1 cellular context compared by ENCODE assay signal in the genomic region with DNA sequence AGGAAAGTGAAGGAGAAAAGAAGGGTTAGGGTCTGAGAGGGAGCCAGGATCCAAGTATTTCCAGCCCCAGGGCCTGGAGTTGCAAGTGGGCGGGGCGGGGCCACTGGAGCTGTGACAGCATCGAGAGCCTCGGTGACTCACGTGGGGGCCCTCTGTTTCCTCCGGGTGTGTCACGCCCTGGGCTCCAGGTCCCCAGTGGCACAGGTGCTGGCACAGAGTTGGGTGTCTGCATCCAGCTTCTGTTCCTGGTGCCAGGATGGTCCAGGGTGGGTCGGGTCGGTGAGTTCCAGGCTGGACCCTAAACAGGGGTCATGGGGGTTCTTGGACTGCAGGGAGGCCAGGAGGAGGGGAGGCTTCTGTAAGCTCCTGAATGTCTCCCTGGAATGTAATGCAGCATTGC.
TF ChIP-seq lines count a peak whose summit lies in the region.

No MANE protein-coding gene starts in this region.

TF ChIP-seq in HEK293, 187 proteins besides CTCF, POLR2A, EP300 and RAD21 (continued from another document and continues in another):
- TF ChIP-seq, protein P1, sequence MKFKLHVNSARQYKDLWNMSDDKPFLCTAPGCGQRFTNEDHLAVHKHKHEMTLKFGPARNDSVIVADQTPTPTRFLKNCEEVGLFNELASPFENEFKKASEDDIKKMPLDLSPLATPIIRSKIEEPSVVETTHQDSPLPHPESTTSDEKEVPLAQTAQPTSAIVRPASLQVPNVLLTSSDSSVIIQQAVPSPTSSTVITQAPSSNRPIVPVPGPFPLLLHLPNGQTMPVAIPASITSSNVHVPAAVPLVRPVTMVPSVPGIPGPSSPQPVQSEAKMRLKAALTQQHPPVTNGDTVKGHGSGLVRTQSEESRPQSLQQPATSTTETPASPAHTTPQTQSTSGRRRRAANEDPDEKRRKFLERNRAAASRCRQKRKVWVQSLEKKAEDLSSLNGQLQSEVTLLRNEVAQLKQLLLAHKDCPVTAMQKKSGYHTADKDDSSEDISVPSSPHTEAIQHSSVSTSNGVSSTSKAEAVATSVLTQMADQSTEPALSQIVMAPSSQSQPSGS (tag by site-specific recombination; IDR thresholded peaks at IDR 0.05; ENCODE audit: low read depth), result no peak
- TF ChIP-seq ZNF629 (tag by site-specific recombination; IDR thresholded peaks at IDR 0.05) (peak; percentile 42), ZNF280D (tag by site-specific recombination; IDR thresholded peaks at IDR 0.05) (0 out of 2 replicates have a peak, but pooled peaks have one; percentile 13), MEIS1 (CRISPR knock-in tag; IDR thresholded peaks at IDR 0.05; ENCODE audit: borderline replicate concordance) (no peak), ZNF596 (tag by site-specific recombination; IDR thresholded peaks at IDR 0.05) (no peak), ZNF174 (tag by site-specific recombination; IDR thresholded peaks at IDR 0.05) (no peak), ZSCAN23 (tag by site-specific recombination; IDR thresholded peaks at IDR 0.05) (no peak), PRDM10 (tag by site-specific recombination; IDR thresholded peaks at IDR 0.05) (no peak), ZFP41 (tag by site-specific recombination; IDR thresholded peaks at IDR 0.05; ENCODE audit: borderline replicate concordance) (no peak), HOXA7 (CRISPR knock-in tag; IDR thresholded peaks at IDR 0.05; ENCODE audit: borderline replicate concordance) (no peak), ZNF341 (tag by site-specific recombination; IDR thresholded peaks at IDR 0.05; ENCODE audit: low read depth) (no peak), ZNF76 (tag by site-specific recombination; IDR thresholded peaks at IDR 0.05; ENCODE audit: borderline replicate concordance, low read depth) (no peak), ZNF214 (tag by site-specific recombination; IDR thresholded peaks at IDR 0.05; ENCODE audit: borderline replicate concordance) (no peak), INSM2 (tag by site-specific recombination; IDR thresholded peaks at IDR 0.05) (no peak), ZNF132 (tag by site-specific recombination; IDR thresholded peaks at IDR 0.05; ENCODE audit: borderline replicate concordance) (no peak), ZNF221 (tag by site-specific recombination; IDR thresholded peaks at IDR 0.05; ENCODE audit: borderline replicate concordance) (no peak), YY1 (tag by site-specific recombination; IDR thresholded peaks at IDR 0.05) (no peak), KLF1 (tag by site-specific recombination; IDR thresholded peaks at IDR 0.05) (peak; percentile 83), KLF9 (tag by site-specific recombination; IDR thresholded peaks at IDR 0.05; ENCODE audit: low read depth) (peak; percentile 77), ZNF530 (tag by site-specific recombination; IDR thresholded peaks at IDR 0.05; ENCODE audit: low read depth) (peak; percentile 29; the same call in 1 of the 2 replicates), ZNF394 (tag by site-specific recombination; IDR thresholded peaks at IDR 0.05; ENCODE audit: borderline replicate concordance) (0 out of 2 replicates have a peak, but pooled peaks have one; percentile 8), ELK4 (IDR thresholded peaks at IDR 0.05; ENCODE audit: borderline replicate concordance, low read depth, low read length) (no peak), ZNF623 (tag by site-specific recombination; IDR thresholded peaks at IDR 0.05) (no peak), ZNF626 (tag by site-specific recombination; IDR thresholded peaks at IDR 0.05) (no peak), ZNF19 (tag by site-specific recombination; IDR thresholded peaks at IDR 0.05; ENCODE audit: low read depth) (no peak), ZNF324 (tag by site-specific recombination; IDR thresholded peaks at IDR 0.05) (no peak), ZNF658 (tag by site-specific recombination; IDR thresholded peaks at IDR 0.05) (no peak)
- TF ChIP-seq, protein P2, sequence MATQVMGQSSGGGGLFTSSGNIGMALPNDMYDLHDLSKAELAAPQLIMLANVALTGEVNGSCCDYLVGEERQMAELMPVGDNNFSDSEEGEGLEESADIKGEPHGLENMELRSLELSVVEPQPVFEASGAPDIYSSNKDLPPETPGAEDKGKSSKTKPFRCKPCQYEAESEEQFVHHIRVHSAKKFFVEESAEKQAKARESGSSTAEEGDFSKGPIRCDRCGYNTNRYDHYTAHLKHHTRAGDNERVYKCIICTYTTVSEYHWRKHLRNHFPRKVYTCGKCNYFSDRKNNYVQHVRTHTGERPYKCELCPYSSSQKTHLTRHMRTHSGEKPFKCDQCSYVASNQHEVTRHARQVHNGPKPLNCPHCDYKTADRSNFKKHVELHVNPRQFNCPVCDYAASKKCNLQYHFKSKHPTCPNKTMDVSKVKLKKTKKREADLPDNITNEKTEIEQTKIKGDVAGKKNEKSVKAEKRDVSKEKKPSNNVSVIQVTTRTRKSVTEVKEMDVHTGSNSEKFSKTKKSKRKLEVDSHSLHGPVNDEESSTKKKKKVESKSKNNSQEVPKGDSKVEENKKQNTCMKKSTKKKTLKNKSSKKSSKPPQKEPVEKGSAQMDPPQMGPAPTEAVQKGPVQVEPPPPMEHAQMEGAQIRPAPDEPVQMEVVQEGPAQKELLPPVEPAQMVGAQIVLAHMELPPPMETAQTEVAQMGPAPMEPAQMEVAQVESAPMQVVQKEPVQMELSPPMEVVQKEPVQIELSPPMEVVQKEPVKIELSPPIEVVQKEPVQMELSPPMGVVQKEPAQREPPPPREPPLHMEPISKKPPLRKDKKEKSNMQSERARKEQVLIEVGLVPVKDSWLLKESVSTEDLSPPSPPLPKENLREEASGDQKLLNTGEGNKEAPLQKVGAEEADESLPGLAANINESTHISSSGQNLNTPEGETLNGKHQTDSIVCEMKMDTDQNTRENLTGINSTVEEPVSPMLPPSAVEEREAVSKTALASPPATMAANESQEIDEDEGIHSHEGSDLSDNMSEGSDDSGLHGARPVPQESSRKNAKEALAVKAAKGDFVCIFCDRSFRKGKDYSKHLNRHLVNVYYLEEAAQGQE (tag by site-specific recombination; IDR thresholded peaks at IDR 0.05), result no peak
- TF ChIP-seq, protein P3, sequence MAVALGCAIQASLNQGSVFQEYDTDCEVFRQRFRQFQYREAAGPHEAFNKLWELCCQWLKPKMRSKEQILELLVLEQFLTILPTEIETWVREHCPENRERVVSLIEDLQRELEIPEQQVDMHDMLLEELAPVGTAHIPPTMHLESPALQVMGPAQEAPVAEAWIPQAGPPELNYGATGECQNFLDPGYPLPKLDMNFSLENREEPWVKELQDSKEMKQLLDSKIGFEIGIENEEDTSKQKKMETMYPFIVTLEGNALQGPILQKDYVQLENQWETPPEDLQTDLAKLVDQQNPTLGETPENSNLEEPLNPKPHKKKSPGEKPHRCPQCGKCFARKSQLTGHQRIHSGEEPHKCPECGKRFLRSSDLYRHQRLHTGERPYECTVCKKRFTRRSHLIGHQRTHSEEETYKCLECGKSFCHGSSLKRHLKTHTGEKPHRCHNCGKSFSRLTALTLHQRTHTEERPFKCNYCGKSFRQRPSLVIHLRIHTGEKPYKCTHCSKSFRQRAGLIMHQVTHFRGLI (tag by site-specific recombination; IDR thresholded peaks at IDR 0.05), result no peak
- TF ChIP-seq, protein P4, sequence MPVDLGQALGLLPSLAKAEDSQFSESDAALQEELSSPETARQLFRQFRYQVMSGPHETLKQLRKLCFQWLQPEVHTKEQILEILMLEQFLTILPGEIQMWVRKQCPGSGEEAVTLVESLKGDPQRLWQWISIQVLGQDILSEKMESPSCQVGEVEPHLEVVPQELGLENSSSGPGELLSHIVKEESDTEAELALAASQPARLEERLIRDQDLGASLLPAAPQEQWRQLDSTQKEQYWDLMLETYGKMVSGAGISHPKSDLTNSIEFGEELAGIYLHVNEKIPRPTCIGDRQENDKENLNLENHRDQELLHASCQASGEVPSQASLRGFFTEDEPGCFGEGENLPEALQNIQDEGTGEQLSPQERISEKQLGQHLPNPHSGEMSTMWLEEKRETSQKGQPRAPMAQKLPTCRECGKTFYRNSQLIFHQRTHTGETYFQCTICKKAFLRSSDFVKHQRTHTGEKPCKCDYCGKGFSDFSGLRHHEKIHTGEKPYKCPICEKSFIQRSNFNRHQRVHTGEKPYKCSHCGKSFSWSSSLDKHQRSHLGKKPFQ (tag by site-specific recombination; IDR thresholded peaks at IDR 0.05), result no peak
- TF ChIP-seq, protein P5, sequence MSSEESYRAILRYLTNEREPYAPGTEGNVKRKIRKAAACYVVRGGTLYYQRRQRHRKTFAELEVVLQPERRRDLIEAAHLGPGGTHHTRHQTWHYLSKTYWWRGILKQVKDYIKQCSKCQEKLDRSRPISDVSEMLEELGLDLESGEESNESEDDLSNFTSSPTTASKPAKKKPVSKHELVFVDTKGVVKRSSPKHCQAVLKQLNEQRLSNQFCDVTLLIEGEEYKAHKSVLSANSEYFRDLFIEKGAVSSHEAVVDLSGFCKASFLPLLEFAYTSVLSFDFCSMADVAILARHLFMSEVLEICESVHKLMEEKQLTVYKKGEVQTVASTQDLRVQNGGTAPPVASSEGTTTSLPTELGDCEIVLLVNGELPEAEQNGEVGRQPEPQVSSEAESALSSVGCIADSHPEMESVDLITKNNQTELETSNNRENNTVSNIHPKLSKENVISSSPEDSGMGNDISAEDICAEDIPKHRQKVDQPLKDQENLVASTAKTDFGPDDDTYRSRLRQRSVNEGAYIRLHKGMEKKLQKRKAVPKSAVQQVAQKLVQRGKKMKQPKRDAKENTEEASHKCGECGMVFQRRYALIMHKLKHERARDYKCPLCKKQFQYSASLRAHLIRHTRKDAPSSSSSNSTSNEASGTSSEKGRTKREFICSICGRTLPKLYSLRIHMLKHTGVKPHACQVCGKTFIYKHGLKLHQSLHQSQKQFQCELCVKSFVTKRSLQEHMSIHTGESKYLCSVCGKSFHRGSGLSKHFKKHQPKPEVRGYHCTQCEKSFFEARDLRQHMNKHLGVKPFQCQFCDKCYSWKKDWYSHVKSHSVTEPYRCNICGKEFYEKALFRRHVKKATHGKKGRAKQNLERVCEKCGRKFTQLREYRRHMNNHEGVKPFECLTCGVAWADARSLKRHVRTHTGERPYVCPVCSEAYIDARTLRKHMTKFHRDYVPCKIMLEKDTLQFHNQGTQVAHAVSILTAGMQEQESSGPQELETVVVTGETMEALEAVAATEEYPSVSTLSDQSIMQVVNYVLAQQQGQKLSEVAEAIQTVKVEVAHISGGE (tag by site-specific recombination; conservative IDR thresholded peaks at IDR 0.05; ENCODE audit: low read depth), result no peak
